Comparison of ENCODE assay signal across 28 cellular contexts in genomic region chr2:67277450-67277849, GRCh38.
DNase-seq lines count a peak whose midpoint lies in the region; ATAC-seq and TF ChIP-seq lines count a peak whose summit lies in the region.
"Had no signal": no experiment of that assay in that cellular context is flagged by ENCODE, and none has a peak within 500 bp of the region (broad histone marks: within the 10 kb centered on the region; RNA-seq: fewer than 3 reads in every experiment).

No MANE protein-coding gene starts in this region.

- DNase-seq in H9 (peak; percentile 52), epithelial cell of proximal tubule (ENCODE audit: low read depth) (no peak), prostate gland (ENCODE audit: low spot score) (peak; percentile 6), GM13976 (ENCODE audit: low spot score) (no peak), DMS153 treated with DMSO at 0.1 percent for 48 hours (lab: John Stamatoyannopoulos, UW; ENCODE audit: unreplicated experiment) (no peak)
- no peak for DNase-seq in naive thymus-derived CD8-positive, alpha-beta T cell
- DNase-seq: ACHN; activated CD4-positive, alpha-beta T cell treated with anti-CD3 and anti-CD28 coated beads, Interleukin-2, amount 50 U/mL, for 1 hour; aorta; COR-L47; EL; left cardiac atrium; NCI-H1048; NCI-H187 treated with DMSO at 0.1 percent for 48 hours; NCI-H69; occipital lobe; spleen; stimulated activated CD4-positive, alpha-beta T cell treated with anti-CD3 and anti-CD28 coated beads, Interleukin-4, amount 100 ng/mL, for 24 hours; stimulated activated naive CD4-positive, alpha-beta T cell had no signal

- H3K27me3 Mint-ChIP-seq in H9 (ENCODE audit: low read depth): no peaks in the 10 kb centered on the region
- H3K27me3 Mint-ChIP-seq in naive thymus-derived CD8-positive, alpha-beta T cell: peaks cover 0 to 10% (median 0%) of the 10 kb centered on the region in 5 donors
- H3K27me3 Mint-ChIP-seq: activated naive CD8-positive, alpha-beta T cell; dendritic cell treated with granulocyte-macrophage colony-stimulating factor and Interleukin-4, amounts not matched to agents 40 ng/mL and 50 ng/mL, for 4 days had no signal

- H2BK120ac ChIP-seq in H9 (ENCODE audit: low read depth, low read length, poor library complexity, severe bottlenecking): no peak overlapping the region

- H2AK5ac ChIP-seq in H9 (ENCODE audit: insufficient read length, low read length): no peak overlapping the region

- H3K27ac Mint-ChIP-seq in H9: no peak overlapping the region
- H3K27ac Mint-ChIP-seq in naive thymus-derived CD8-positive, alpha-beta T cell: no peak overlapping the region
- H3K27ac Mint-ChIP-seq: activated naive CD8-positive, alpha-beta T cell; dendritic cell treated with granulocyte-macrophage colony-stimulating factor and Interleukin-4, amounts not matched to agents 40 ng/mL and 50 ng/mL, for 4 days; memory B cell had no signal

- no peak overlapping the region for H3K14ac ChIP-seq in H9 (ENCODE audit: insufficient read depth, low read length)

- in situ Hi-C loops in GM13976 (cut with MboI; ENCODE audit: low sequenced_read_pairs, unreplicated experiment): no loop called here

- no peaks in the 10 kb centered on the region for H3K36me3 ChIP-seq in OCI-LY3 (replicated peaks; ENCODE audit: low read depth, low read length)
- no peaks in the 10 kb centered on the region for H3K36me3 ChIP-seq in prostate gland
- H3K36me3 ChIP-seq: right atrium auricular region, spleen, thoracic aorta had no signal

- TF ChIP-seq POLR2A in prostate gland (IDR thresholded peaks at IDR 0.05): no peak

- H3K23me2 ChIP-seq in H9 (ENCODE audit: insufficient read length, low read depth, low read length, poor library complexity, severe bottlenecking): no peaks in the 10 kb centered on the region

- POLR2A ChIA-PET in naive thymus-derived CD8-positive, alpha-beta T cell (lab: Charles Lee): no interaction called here

- no peak overlapping the region for H2BK15ac ChIP-seq in H9 (ENCODE audit: low read depth, low read length)

- H3K4ac ChIP-seq in H9 (ENCODE audit: low read depth, low read length): no peak overlapping the region

- H2BK5ac ChIP-seq in H9 (ENCODE audit: insufficient read length, low read length): no peak overlapping the region

- H3K4me1 ChIP-seq in H9 (ENCODE audit: insufficient read depth, low read length): 0 out of 2 replicates have a peak, but pooled peaks cover 2% of the 10 kb centered on the region
- H3K4me1 ChIP-seq in OCI-LY3 (ENCODE audit: low read length): no peaks in the 10 kb centered on the region
- H3K4me1 ChIP-seq in prostate gland (replicated peaks): no peaks in the 10 kb centered on the region
- H3K4me1 ChIP-seq: right atrium auricular region, spleen had no signal

- H3K27ac ChIP-seq in H9 (ENCODE audit: insufficient read length, low read depth, low read length) (no peak overlapping the region), OCI-LY3 (ENCODE audit: low read length) (no peak overlapping the region), prostate gland (no peak overlapping the region)
- H3K27ac ChIP-seq: right atrium auricular region, RWPE1, spleen, thoracic aorta had no signal

- H3K79me1 ChIP-seq in H9 (ENCODE audit: insufficient read depth, low read depth, low read length, poor library complexity, severe bottlenecking): no peaks in the 10 kb centered on the region

- H2AFZ ChIP-seq in H9 (ENCODE audit: low read length) (no peak overlapping the region), OCI-LY3 (ENCODE audit: low read depth, low read length) (no peak overlapping the region)

- no peak overlapping the region for H4K91ac ChIP-seq in H9 (ENCODE audit: insufficient read length, low read depth, low read length)

- no peak overlapping the region for H2BK12ac ChIP-seq in H9 (ENCODE audit: insufficient read length, low read depth, low read length)

- H3K56ac ChIP-seq in H9 (ENCODE audit: insufficient read length, low read depth, low read length): no peak overlapping the region

- H3K18ac ChIP-seq in H9 (ENCODE audit: insufficient read length, low read depth, low read length): no peak overlapping the region

- no peak for ATAC-seq in GM18519 (IDR thresholded peaks at IDR 0.05; ENCODE audit: low FRiP score, unreplicated experiment)
- no peak for ATAC-seq in naive thymus-derived CD8-positive, alpha-beta T cell
- ATAC-seq: left cardiac atrium, SK-N-SH treated with all-trans-retinoic acid at 6 μM for 48 hours had no signal

- TF ChIP-seq CTCF in H9 (conservative IDR thresholded peaks at IDR 0.05) (peak; percentile 45; the same call in 2 of the 3 replicates), OCI-LY3 (IDR thresholded peaks at IDR 0.05; ENCODE audit: low read depth, low read length) (peak; percentile 7; the same call in 1 of the 2 replicates), epithelial cell of proximal tubule (conservative IDR thresholded peaks at IDR 0.05; ENCODE audit: low read depth, low read length) (peak; percentile 16), prostate gland (IDR thresholded peaks at IDR 0.05) (no peak), GM13976 (IDR thresholded peaks at IDR 0.05; ENCODE audit: borderline replicate concordance, control extremely low read depth, extremely low read depth, insufficient read depth, missing control alignments) (no peak)

- H4K5ac ChIP-seq in H9 (ENCODE audit: insufficient read length, low read depth, low read length): no peak overlapping the region

- H3K23ac ChIP-seq in H9 (ENCODE audit: insufficient read length, low read depth, low read length): no peak overlapping the region

- no peak overlapping the region for H3K4me3 ChIP-seq in OCI-LY3 (ENCODE audit: low read length)
- H3K4me3 ChIP-seq in epithelial cell of proximal tubule (ENCODE audit: low read depth, low read length): no peak overlapping the region
- H3K4me3 ChIP-seq in prostate gland: no peak overlapping the region
- H3K4me3 ChIP-seq: right atrium auricular region, spleen, thoracic aorta had no signal

- no peaks in the 10 kb centered on the region for H3K9me3 ChIP-seq in H9 (ENCODE audit: control insufficient read depth, low read depth, low read length)
- no peaks in the 10 kb centered on the region for H3K9me3 ChIP-seq in OCI-LY3 (ENCODE audit: insufficient read depth, low read length)
- H3K9me3 ChIP-seq in prostate gland: no peaks in the 10 kb centered on the region
- H3K9me3 ChIP-seq: right atrium auricular region, spleen, thoracic aorta had no signal

- H2BK20ac ChIP-seq in H9 (ENCODE audit: low read depth, low read length, poor library complexity, severe bottlenecking): no peak overlapping the region

- H3K9ac ChIP-seq in H9 (ENCODE audit: extremely low read depth, insufficient read length, low read length) (no peak overlapping the region), OCI-LY3 (ENCODE audit: low read length) (no peak overlapping the region)

- H3K4me1 Mint-ChIP-seq in H9: peaks cover 6 to 7% of the 10 kb centered on the region in 2 experiments; a peak in 3 of 4 replicates
- no peaks in the 10 kb centered on the region for H3K4me1 Mint-ChIP-seq in naive thymus-derived CD8-positive, alpha-beta T cell
- H3K4me1 Mint-ChIP-seq: memory B cell had no signal

- H3K79me2 ChIP-seq in H9 (ENCODE audit: insufficient read depth, low read length) (no peaks in the 10 kb centered on the region), OCI-LY3 (ENCODE audit: low read length) (no peaks in the 10 kb centered on the region)

- H3T11ph ChIP-seq in H9 (ENCODE audit: low read length): no peak overlapping the region

- H4K20me1 ChIP-seq in H9 (ENCODE audit: control insufficient read depth, insufficient read depth, insufficient read length): no peaks in the 10 kb centered on the region
- H4K20me1 ChIP-seq in OCI-LY3 (ENCODE audit: insufficient read depth, low read length): no peaks in the 10 kb centered on the region

- H3K4me2 ChIP-seq in H9 (ENCODE audit: insufficient read depth, insufficient read length, low read length): no peak overlapping the region
- H3K4me2 ChIP-seq in OCI-LY3 (ENCODE audit: low read length): no peak overlapping the region

- no peaks in the 10 kb centered on the region for H3K9me3 Mint-ChIP-seq in H9
- H3K9me3 Mint-ChIP-seq in naive thymus-derived CD8-positive, alpha-beta T cell: no peaks in the 10 kb centered on the region
- H3K9me3 Mint-ChIP-seq: dendritic cell treated with granulocyte-macrophage colony-stimulating factor and Interleukin-4, amounts not matched to agents 40 ng/mL and 50 ng/mL, for 4 days; memory B cell had no signal

- H3K27me3 ChIP-seq in H9 (ENCODE audit: insufficient read depth, low read length): no peaks in the 10 kb centered on the region
- H3K27me3 ChIP-seq in OCI-LY3 (ENCODE audit: low read depth, low read length): no peaks in the 10 kb centered on the region
- H3K27me3 ChIP-seq in prostate gland (replicated peaks; ENCODE audit: insufficient read depth): no peaks in the 10 kb centered on the region
- H3K27me3 ChIP-seq: right atrium auricular region, spleen had no signal

- no CpG with 5 or more reads among the region's 7 CpGs for WGBS in H9 (ENCODE audit: extremely low coverage, insufficient read length, low lambda C conversion rate)
- WGBS in prostate gland: 70% methylated on average over 7 of the region's 7 CpGs

- H4K8ac ChIP-seq in H9 (replicated peaks; ENCODE audit: insufficient read length, low read depth, low read length): no peak overlapping the region

- H3K4me3 Mint-ChIP-seq in H9: no peak overlapping the region
- H3K4me3 Mint-ChIP-seq in naive thymus-derived CD8-positive, alpha-beta T cell: no peak overlapping the region
- H3K4me3 Mint-ChIP-seq: activated naive CD8-positive, alpha-beta T cell; dendritic cell treated with granulocyte-macrophage colony-stimulating factor and Interleukin-4, amounts not matched to agents 40 ng/mL and 50 ng/mL, for 4 days; memory B cell had no signal

- intact Hi-C loops in prostate gland (cut with DNase I): no loop called here

- H3K36me3 Mint-ChIP-seq in H9 (ENCODE audit: insufficient read depth in 1 of 3, low read depth in 3 of 3): no peaks in the 10 kb centered on the region
- H3K36me3 Mint-ChIP-seq in naive thymus-derived CD8-positive, alpha-beta T cell: no peaks in the 10 kb centered on the region
- H3K36me3 Mint-ChIP-seq: activated naive CD8-positive, alpha-beta T cell; memory B cell had no signal

Comparison
In these comparisons a context has a peak if more than half of its experiments do, and no peak if none do; other contexts are left out.
1. DNase-seq: peak in H9 (single experiment) and prostate gland (single experiment); none in epithelial cell of proximal tubule (single experiment), GM13976 (single experiment), DMS153 treated with DMSO at 0.1 percent for 48 hours (single experiment) and naive thymus-derived CD8-positive, alpha-beta T cell (0 of 10).
2. CTCF ChIP-seq: peak in H9 (single experiment), OCI-LY3 (single experiment) and epithelial cell of proximal tubule (single experiment); none in prostate gland (0 of 4) and GM13976 (single experiment).